In genomic region chr19:42121666-42122069, GRCh38 we compare ENCODE assay signal across 10 cellular contexts. TPM values are rescaled to one million over a fixed set of nuclear protein-coding genes. Genes with fewer than 3 reads are reported as not detected.
DNase-seq lines count a peak whose midpoint lies in the region; ATAC-seq, FAIRE-seq and TF ChIP-seq lines count a peak whose summit lies in the region.
"Had no signal": no experiment of that assay in that cellular context is flagged by ENCODE, and none has a peak within 500 bp of the region (broad histone marks: within the 10 kb centered on the region; RNA-seq: fewer than 3 reads in every experiment).

No MANE protein-coding gene starts in this region.

- H3K27me3 Mint-ChIP-seq in T-helper 1 cell treated with Interleukin-12 subunit alpha and Interleukin-12 subunit beta and Interleukin-4 antibody, amounts not matched to agents 30 μg/mL and 1 μg/mL, for 36 hours (ENCODE audit: low read depth), result no peaks in the 10 kb centered on the region
- H3K27me3 Mint-ChIP-seq in activated naive CD8-positive, alpha-beta T cell treated with anti-CD3 and anti-CD28 coated beads, Interleukin-2, amount 50 U/mL, for 24 hours, result no peaks in the 10 kb centered on the region

- peak overlapping the region; percentile 92 for H3K27ac Mint-ChIP-seq in T-helper 1 cell treated with Interleukin-12 subunit alpha and Interleukin-12 subunit beta and Interleukin-4 antibody, amounts not matched to agents 30 μg/mL and 1 μg/mL, for 36 hours
- H3K27ac Mint-ChIP-seq in activated naive CD8-positive, alpha-beta T cell treated with anti-CD3 and anti-CD28 coated beads, Interleukin-2, amount 50 U/mL, for 24 hours, result peak overlapping the region; percentile 97

- no peak for TF ChIP-seq RAD21 in HepG2 (CRISPR knock-in tag; IDR thresholded peaks at IDR 0.05)

- H3K27ac ChIP-seq in HepG2 (ENCODE audit: extremely low read length, insufficient read depth, low read length), result no peak overlapping the region

- H3K36me3 ChIP-seq in HepG2 (replicated peaks in 1 of 2; ENCODE audit: control insufficient read depth in 1 of 2, insufficient read depth in 2 of 2, low read length in 2 of 2), result no peaks in the 10 kb centered on the region

- no peaks in the 10 kb centered on the region for H4K20me1 ChIP-seq in HepG2 (ENCODE audit: insufficient read depth, low read length)

- FAIRE-seq in HepG2 (lab: Jason Lieb, UNC), result no peak
- FAIRE-seq: A204.1 had no signal

- ATAC-seq in activated naive CD8-positive, alpha-beta T cell treated with anti-CD3 and anti-CD28 coated beads, Interleukin-2, amount 50 U/mL, for 24 hours, result peak; percentile 67
- no peak for ATAC-seq in HepG2
- ATAC-seq in GM18907 (IDR thresholded peaks at IDR 0.05; ENCODE audit: unreplicated experiment), result no peak

- no peak overlapping the region for H3K9ac ChIP-seq in HepG2 (ENCODE audit: insufficient read depth, low read depth, low read length)

- POLR2A ChIA-PET in HepG2 (lab: Yijun Ruan, JAX), result no interaction called here

- H3K4me1 ChIP-seq in HepG2 (ENCODE audit: insufficient read depth, low read length), result peaks cover 9% of the 10 kb centered on the region

- H2AFZ ChIP-seq in HepG2 (ENCODE audit: low read length), result no peak overlapping the region

- no peaks in the 10 kb centered on the region for H3K79me2 ChIP-seq in HepG2 (ENCODE audit: insufficient read depth, low read length)

- DNase-seq in NK-92 treated with Interleukin-12 subunit alpha and Interleukin-12 subunit beta, amount 100 ng/mL, for 24 hours (lab: John Stamatoyannopoulos, UW), result peak; percentile 79
- DNase-seq in NK-92 (lab: John Stamatoyannopoulos, UW; ENCODE audit: unreplicated experiment), result no peak
- DNase-seq in activated naive CD8-positive, alpha-beta T cell treated with anti-CD3 and anti-CD28 coated beads, Interleukin-2, amount 50 U/mL, for 24 hours, result peak; percentile 87
- no peak for DNase-seq in HepG2 (ENCODE audit: low spot score)
- DNase-seq in stimulated activated CD8-positive, alpha-beta memory T cell treated with anti-CD3 and anti-CD28 coated beads, Interleukin-7, amount 100 ng/mL, for 24 hours (ENCODE audit: low read depth), result peak; percentile 56
- no peak for DNase-seq in NCI-H2081 (lab: John Stamatoyannopoulos, UW)

- H3K4me3 ChIP-seq in HepG2 (replicated peaks in 1 of 3; ENCODE audit: insufficient read depth in 1 of 3, low read depth in 2 of 3, low read length in 3 of 3), result no peak overlapping the region
- H3K4me3 ChIP-seq: dorsolateral prefrontal cortex had no signal

- intact Hi-C loops in HepG2 (cut with micrococcal nuclease; ENCODE audit: unreplicated experiment), result no loop called here

- 0% methylated on average over 4 of the region's 8 CpGs for WGBS in HepG2 (ENCODE audit: low lambda C conversion rate)

- TF ChIP-seq POLR2A in HepG2 (IDR thresholded peaks at IDR 0.05; ENCODE audit: insufficient read depth in 1 of 2, low read depth in 2 of 2, low read length in 2 of 2), result no peak

- peaks cover 1 to 19% of the 10 kb centered on the region in 2 experiments; a peak in 4 of 5 replicates for H3K27me3 ChIP-seq in HepG2 (ENCODE audit: control insufficient read depth in 1 of 2, insufficient read depth in 2 of 2, low read length in 2 of 2)
- H3K27me3 ChIP-seq: dorsolateral prefrontal cortex had no signal

- TF ChIP-seq EP300 in HepG2 (IDR thresholded peaks at IDR 0.05; ENCODE audit: low read depth in 2 of 2, low read length in 2 of 2), result no peak
- TF ChIP-seq EP300 in HepG2 (CRISPR knock-in tag; IDR thresholded peaks at IDR 0.05; ENCODE audit: borderline replicate concordance), result no peak

- H3K36me3 Mint-ChIP-seq in T-helper 1 cell treated with Interleukin-12 subunit alpha and Interleukin-12 subunit beta and Interleukin-4 antibody, amounts not matched to agents 30 μg/mL and 1 μg/mL, for 36 hours (ENCODE audit: low read depth), result peaks cover 20% of the 10 kb centered on the region
- peaks cover 47% of the 10 kb centered on the region for H3K36me3 Mint-ChIP-seq in activated naive CD8-positive, alpha-beta T cell treated with anti-CD3 and anti-CD28 coated beads, Interleukin-2, amount 50 U/mL, for 24 hours (ENCODE audit: low read depth)

- TF ChIP-seq CTCF in HepG2 (CRISPR knock-in tag; IDR thresholded peaks at IDR 0.05), result no peak

- peaks cover 35% of the 10 kb centered on the region for H3K4me1 Mint-ChIP-seq in T-helper 1 cell treated with Interleukin-12 subunit alpha and Interleukin-12 subunit beta and Interleukin-4 antibody, amounts not matched to agents 30 μg/mL and 1 μg/mL, for 36 hours (ENCODE audit: low read depth)
- H3K4me1 Mint-ChIP-seq in activated naive CD8-positive, alpha-beta T cell treated with anti-CD3 and anti-CD28 coated beads, Interleukin-2, amount 50 U/mL, for 24 hours, result peaks cover 80% of the 10 kb centered on the region

- H3K9me3 ChIP-seq in HepG2 (ENCODE audit: low read length), result no peaks in the 10 kb centered on the region

- H3K4me2 ChIP-seq in HepG2 (ENCODE audit: low read depth, low read length), result peak overlapping the region; percentile 7; the same call in 1 of the 2 replicates

- CTCF ChIA-PET in HepG2 (lab: Yijun Ruan, JAX; ENCODE audit: low intra/inter-chr PET ratio, low total read pairs), result no interaction called here

- H3K9me3 Mint-ChIP-seq in T-helper 1 cell treated with Interleukin-12 subunit alpha and Interleukin-12 subunit beta and Interleukin-4 antibody, amounts not matched to agents 30 μg/mL and 1 μg/mL, for 36 hours, result no peaks in the 10 kb centered on the region
- H3K9me3 Mint-ChIP-seq in activated naive CD8-positive, alpha-beta T cell treated with anti-CD3 and anti-CD28 coated beads, Interleukin-2, amount 50 U/mL, for 24 hours, result no peaks in the 10 kb centered on the region

- in situ Hi-C loops in HepG2 (cut with HindIII; ENCODE audit: extremely low pct_ligation_motif_present, low pct_unique_long_range_greater_than_20kb), result no loop called here

- H3K4me3 Mint-ChIP-seq in T-helper 1 cell treated with Interleukin-12 subunit alpha and Interleukin-12 subunit beta and Interleukin-4 antibody, amounts not matched to agents 30 μg/mL and 1 μg/mL, for 36 hours, result peak overlapping the region; percentile 82
- peak overlapping the region; percentile 83 for H3K4me3 Mint-ChIP-seq in activated naive CD8-positive, alpha-beta T cell treated with anti-CD3 and anti-CD28 coated beads, Interleukin-2, amount 50 U/mL, for 24 hours

- BruUV-seq in HepG2 (replicated peaks; lab: Mats Ljungman, UMichigan), result no TSS peak

RNA-seq across cellular contexts. Expression of gene POU2F2, which starts 10.6 kb away (rescaled TPM):
- 0.03 and 0.09 TPM in 2 replicates for total RNA-seq in HepG2 (2016; rRNA removed; fragmentation: Illumina TruSeq; extraction: Trizol)
- total RNA-seq in HepG2 (2016; cell fraction: cytosol; rRNA removed; fragmentation: Illumina TruSeq; extraction: Trizol; ENCODE audit: low read depth), result not detected in 2 replicates
- 0.10 and 0.28 TPM in 2 replicates for total RNA-seq in HepG2 (2016; cell fraction: insoluble cytoplasmic fraction; rRNA removed; fragmentation: Illumina TruSeq; extraction: Trizol)
- 0.06 TPM in 1 of 2 replicates, not detected in the other for total RNA-seq in HepG2 (2016; cell fraction: membrane; rRNA removed; fragmentation: Illumina TruSeq; extraction: Trizol)
- 0.22 TPM in 1 of 2 replicates, not detected in the other for total RNA-seq in HepG2 (2016; cell fraction: nucleus; rRNA removed; fragmentation: Illumina TruSeq; extraction: Trizol)
- 0.17 and 0.25 TPM in 2 replicates for polyA plus RNA-seq in HepG2 (2011; rRNA removed)
- polyA plus RNA-seq in HepG2 (2011; cell fraction: cytosol; rRNA removed), result 0.09 and 0.19 TPM in 2 replicates
- 1.3 TPM in 2 replicates for polyA plus RNA-seq in HepG2 (2011; cell fraction: nucleus; rRNA removed)
- 0.19 and 0.59 TPM in 2 replicates for polyA plus RNA-seq in HepG2 (2012)
- polyA plus RNA-seq in HepG2 (2016; cell fraction: cytosol; fragmentation: Illumina TruSeq; extraction: Trizol; ENCODE audit: low read depth), result not detected in 2 replicates
- polyA plus RNA-seq in HepG2 (2016; cell fraction: insoluble cytoplasmic fraction; fragmentation: Illumina TruSeq; extraction: Trizol; ENCODE audit: low read depth), result 0.19 and 0.27 TPM in 2 replicates
- not detected in 2 replicates for polyA plus RNA-seq in HepG2 (2016; cell fraction: membrane; fragmentation: Illumina TruSeq; extraction: Trizol; ENCODE audit: low read depth)
- 0.47 and 1.5 TPM in 2 replicates for polyA plus RNA-seq in HepG2 (2016; cell fraction: nucleus; fragmentation: Illumina TruSeq; extraction: Trizol; ENCODE audit: insufficient read depth, low read depth)
- polyA minus RNA-seq in HepG2 (2011; rRNA and poly(A)+ RNA removed; ENCODE audit: low replicate concordance), result 0.14 and 0.24 TPM in 2 replicates
- not detected in 2 replicates for polyA minus RNA-seq in HepG2 (2011; cell fraction: cytosol; rRNA and poly(A)+ RNA removed)
- polyA minus RNA-seq in HepG2 (2011; cell fraction: nucleus; rRNA and poly(A)+ RNA removed), result 0.64 and 0.87 TPM in 2 replicates

RNA-seq across cellular contexts. Expression of gene ZNF574, which starts 45.7 kb away (rescaled TPM):
- total RNA-seq in HepG2 (2016; rRNA removed; fragmentation: Illumina TruSeq; extraction: Trizol), result 7.9 and 8.2 TPM in 2 replicates
- total RNA-seq in HepG2 (2016; cell fraction: cytosol; rRNA removed; fragmentation: Illumina TruSeq; extraction: Trizol; ENCODE audit: low read depth), result 2.3 and 2.4 TPM in 2 replicates
- total RNA-seq in HepG2 (2016; cell fraction: insoluble cytoplasmic fraction; rRNA removed; fragmentation: Illumina TruSeq; extraction: Trizol), result 7.7 and 8.2 TPM in 2 replicates
- 5.2 and 5.9 TPM in 2 replicates for total RNA-seq in HepG2 (2016; cell fraction: membrane; rRNA removed; fragmentation: Illumina TruSeq; extraction: Trizol)
- total RNA-seq in HepG2 (2016; cell fraction: nucleus; rRNA removed; fragmentation: Illumina TruSeq; extraction: Trizol), result 4.3 and 4.9 TPM in 2 replicates
- 7.7 and 9.5 TPM in 2 replicates for polyA plus RNA-seq in HepG2 (2011; rRNA removed)
- 6.7 and 9.5 TPM in 2 replicates for polyA plus RNA-seq in HepG2 (2011; cell fraction: cytosol; rRNA removed)
- polyA plus RNA-seq in HepG2 (2011; cell fraction: nucleus; rRNA removed), result 9.5 and 11.0 TPM in 2 replicates
- 4.3 and 4.4 TPM in 2 replicates for polyA plus RNA-seq in HepG2 (2012)
- polyA plus RNA-seq in HepG2 (2016; cell fraction: cytosol; fragmentation: Illumina TruSeq; extraction: Trizol; ENCODE audit: low read depth), result 0.51 and 0.69 TPM in 2 replicates
- 6.5 and 7.9 TPM in 2 replicates for polyA plus RNA-seq in HepG2 (2016; cell fraction: insoluble cytoplasmic fraction; fragmentation: Illumina TruSeq; extraction: Trizol; ENCODE audit: low read depth)
- 1.4 TPM in 2 replicates for polyA plus RNA-seq in HepG2 (2016; cell fraction: membrane; fragmentation: Illumina TruSeq; extraction: Trizol; ENCODE audit: low read depth)
- 6.0 and 6.3 TPM in 2 replicates for polyA plus RNA-seq in HepG2 (2016; cell fraction: nucleus; fragmentation: Illumina TruSeq; extraction: Trizol; ENCODE audit: insufficient read depth, low read depth)
- polyA minus RNA-seq in HepG2 (2011; rRNA and poly(A)+ RNA removed; ENCODE audit: low replicate concordance), result 24.3 and 39.3 TPM in 2 replicates
- polyA minus RNA-seq in HepG2 (2011; cell fraction: cytosol; rRNA and poly(A)+ RNA removed), result 12.1 and 12.4 TPM in 2 replicates
- 5.8 and 6.5 TPM in 2 replicates for polyA minus RNA-seq in HepG2 (2011; cell fraction: nucleus; rRNA and poly(A)+ RNA removed)

RNA-seq across cellular contexts. Expression of gene GRIK5, which starts 51.7 kb away (rescaled TPM):
- not detected in 2 replicates for total RNA-seq in HepG2 (2016; rRNA removed; fragmentation: Illumina TruSeq; extraction: Trizol)
- total RNA-seq in HepG2 (2016; cell fraction: cytosol; rRNA removed; fragmentation: Illumina TruSeq; extraction: Trizol; ENCODE audit: low read depth), result not detected in 2 replicates
- not detected in 2 replicates for total RNA-seq in HepG2 (2016; cell fraction: insoluble cytoplasmic fraction; rRNA removed; fragmentation: Illumina TruSeq; extraction: Trizol)
- total RNA-seq in HepG2 (2016; cell fraction: membrane; rRNA removed; fragmentation: Illumina TruSeq; extraction: Trizol), result not detected in 2 replicates
- not detected in 2 replicates for total RNA-seq in HepG2 (2016; cell fraction: nucleus; rRNA removed; fragmentation: Illumina TruSeq; extraction: Trizol)
- 0.05 TPM in 1 of 2 replicates, not detected in the other for polyA plus RNA-seq in HepG2 (2011; rRNA removed)
- 0.03 TPM in 1 of 2 replicates, not detected in the other for polyA plus RNA-seq in HepG2 (2011; cell fraction: cytosol; rRNA removed)
- 0.10 and 0.14 TPM in 2 replicates for polyA plus RNA-seq in HepG2 (2011; cell fraction: nucleus; rRNA removed)
- polyA plus RNA-seq in HepG2 (2012), result not detected in 2 replicates
- not detected in 2 replicates for polyA plus RNA-seq in HepG2 (2016; cell fraction: cytosol; fragmentation: Illumina TruSeq; extraction: Trizol; ENCODE audit: low read depth)
- not detected in 2 replicates for polyA plus RNA-seq in HepG2 (2016; cell fraction: insoluble cytoplasmic fraction; fragmentation: Illumina TruSeq; extraction: Trizol; ENCODE audit: low read depth)
- polyA plus RNA-seq in HepG2 (2016; cell fraction: membrane; fragmentation: Illumina TruSeq; extraction: Trizol; ENCODE audit: low read depth), result not detected in 2 replicates
- not detected in 2 replicates for polyA plus RNA-seq in HepG2 (2016; cell fraction: nucleus; fragmentation: Illumina TruSeq; extraction: Trizol; ENCODE audit: insufficient read depth, low read depth)
- 0.08 and 0.12 TPM in 2 replicates for polyA minus RNA-seq in HepG2 (2011; rRNA and poly(A)+ RNA removed; ENCODE audit: low replicate concordance)
- polyA minus RNA-seq in HepG2 (2011; cell fraction: cytosol; rRNA and poly(A)+ RNA removed), result not detected in 2 replicates
- polyA minus RNA-seq in HepG2 (2011; cell fraction: nucleus; rRNA and poly(A)+ RNA removed), result not detected in 2 replicates

Comparison
In these comparisons a context has a peak if more than half of its experiments do, and no peak if none do; other contexts are left out.
1. DNase-seq: peak in NK-92 treated with Interleukin-12 subunit alpha and Interleukin-12 subunit beta, amount 100 ng/mL, for 24 hours (single experiment), activated naive CD8-positive, alpha-beta T cell treated with anti-CD3 and anti-CD28 coated beads, Interleukin-2, amount 50 U/mL, for 24 hours (single experiment) and stimulated activated CD8-positive, alpha-beta memory T cell treated with anti-CD3 and anti-CD28 coated beads, Interleukin-7, amount 100 ng/mL, for 24 hours (single experiment); none in NK-92 (single experiment), HepG2 (single experiment) and NCI-H2081 (0 of 2).